1 cellular context compared by ENCODE assay signal in genomic region chr6:12022903-12023522, GRCh38.
TF ChIP-seq lines count a peak whose summit lies in the region.

No MANE protein-coding gene starts in this region.

TF ChIP-seq in GM23338, 12 proteins besides CTCF, POLR2A, EP300 and RAD21 (continued from another document):
- TF ChIP-seq ZNF462 (CRISPR knock-in tag; IDR thresholded peaks at IDR 0.05) (no peak), ZNF331 (CRISPR knock-in tag; IDR thresholded peaks at IDR 0.05; ENCODE audit: low read depth) (no peak), JUNB (IDR thresholded peaks at IDR 0.05; ENCODE audit: unreplicated experiment) (no peak), EZH2 (IDR thresholded peaks at IDR 0.05; ENCODE audit: low read depth, unreplicated experiment) (no peak)
TF ChIP-seq in GM23338: peak in this region for 0.
